Comparison of ENCODE assay signal across 17 cellular contexts in the genomic region with DNA sequence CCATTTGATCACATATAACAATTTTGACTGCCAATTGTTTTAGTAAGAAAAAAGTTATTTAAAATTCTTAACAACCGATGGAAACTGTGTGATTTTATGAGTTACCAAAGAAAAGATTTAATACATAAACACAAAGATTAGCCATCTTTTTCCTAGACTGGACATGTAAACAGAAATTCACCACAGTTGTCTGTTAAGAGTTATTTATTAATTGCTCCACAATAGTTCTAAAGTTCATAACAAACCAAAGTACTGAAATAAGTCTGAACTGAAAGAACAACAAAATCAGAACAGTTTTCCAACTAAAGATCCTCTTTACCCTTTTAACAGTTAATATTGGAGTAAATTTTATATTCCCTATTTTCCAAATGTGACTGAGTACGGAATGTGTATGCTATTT. TPM values are rescaled to one million over a fixed set of nuclear protein-coding genes. Genes with fewer than 3 reads are reported as not detected.
DNase-seq lines count a peak whose midpoint lies in the region; ATAC-seq, FAIRE-seq and TF ChIP-seq lines count a peak whose summit lies in the region.
"Had no signal": no experiment of that assay in that cellular context is flagged by ENCODE, and none has a peak within 500 bp of the region (broad histone marks: within the 10 kb centered on the region; RNA-seq: fewer than 3 reads in every experiment).

No MANE protein-coding gene starts in this region.

- ATAC-seq in GM21619 (IDR thresholded peaks at IDR 0.05; ENCODE audit: unreplicated experiment): no peak
- ATAC-seq in HG02884 (IDR thresholded peaks at IDR 0.05; ENCODE audit: unreplicated experiment): no peak
- ATAC-seq: PC-3 had no signal

- H3K36me3 ChIP-seq in kidney (ENCODE audit: control insufficient read depth in 1 of 2, insufficient read depth in 2 of 2, low read length in 2 of 2): no peaks in the 10 kb centered on the region
- H3K36me3 ChIP-seq in vagina: peaks cover 0 to 3% of the 10 kb centered on the region in 2 donors

- no peak overlapping the region for H3K9ac ChIP-seq in kidney (ENCODE audit: low read length in 2 of 2)

- TF ChIP-seq POLR2A in vagina (IDR thresholded peaks at IDR 0.05): no peak

- H3K4me1 ChIP-seq in kidney (ENCODE audit: control insufficient read depth in 1 of 2, insufficient read depth in 1 of 2, low read depth in 1 of 2, low read length in 2 of 2) (peaks cover 3 to 9% of the 10 kb centered on the region in 2 donors), vagina (peaks cover 20% of the 10 kb centered on the region)
- H3K4me1 ChIP-seq: SJCRH30 had no signal

- FAIRE-seq in G401.6 (lab: Jason Lieb, UNC): peak; percentile 30
- FAIRE-seq in RCC 7860 (lab: Jason Lieb, UNC): peak; percentile 45
- peak; percentile 76 for FAIRE-seq in kidney (lab: Jason Lieb, UNC)

- no peaks in the 10 kb centered on the region for H3K9me3 ChIP-seq in kidney (ENCODE audit: control insufficient read depth in 1 of 2, low read length in 2 of 2)
- no peaks in the 10 kb centered on the region for H3K9me3 ChIP-seq in vagina
- H3K9me3 ChIP-seq: SJCRH30 had no signal

- H3K27ac ChIP-seq in kidney (ENCODE audit: low read depth in 2 of 2, low read length in 2 of 2) (peak overlapping the region; percentile 18 to 51), vagina (no peak overlapping the region)
- H3K27ac ChIP-seq: C4-2B, SJCRH30 had no signal

- no peaks in the 10 kb centered on the region for H3K27me3 ChIP-seq in vagina
- H3K27me3 ChIP-seq: SJCRH30 had no signal

- intact Hi-C loops in kidney (cut with DNase I): no loop called here
- intact Hi-C loops in vagina (cut with DNase I): no loop called here

- no peak for TF ChIP-seq CTCF in kidney (IDR thresholded peaks at IDR 0.05; ENCODE audit: borderline replicate concordance, extremely low read depth, insufficient read depth)
- no peak for TF ChIP-seq CTCF in vagina (IDR thresholded peaks at IDR 0.05)

- no peak for DNase-seq in RCC 7860 (ENCODE audit: low spot score)
- DNase-seq in kidney: no peak
- DNase-seq in renal cortical epithelial cell (ENCODE audit: low read depth): peak; percentile 64
- no peak for DNase-seq in vagina (ENCODE audit: extremely low spot score in 2 of 2)
- no peak for DNase-seq in HT-29 (ENCODE audit: low spot score)
- DNase-seq: DMS 273 treated with DMSO at 0.1 percent for 48 hours, GF-D8, MV-4-11, NCI-H1417 treated with DMSO at 0.1 percent for 48 hours, NCI-H1930, NCI-H774, PC-3, SJCRH30 had no signal

- H3K4me3 ChIP-seq in kidney (ENCODE audit: low read length in 2 of 2) (no peak overlapping the region), vagina (no peak overlapping the region)
- H3K4me3 ChIP-seq: SJCRH30 had no signal

RNA-seq across cellular contexts. Expression of gene ZNF281, which starts 8.6 kb away (rescaled TPM):
- 13.1 TPM for total RNA-seq in kidney
- polyA plus RNA-seq in kidney (ENCODE audit: insufficient read depth, low read depth, low replicate concordance): 4.0 TPM
- 28.0 and 38.0 TPM in 2 replicates for total RNA-seq in renal cortical epithelial cell
- 8.8 TPM for total RNA-seq in vagina
- 5.9 and 6.8 TPM in 2 replicates for total RNA-seq in HT-29 (2014; rRNA removed; shearing (Covaris generic))
